1 cellular context compared by ENCODE assay signal in genomic region chr16:68898026-68898425, GRCh38.
TF ChIP-seq lines count a peak whose summit lies in the region.

No MANE protein-coding gene starts in this region.

TF ChIP-seq in GM23338, 12 proteins besides CTCF, POLR2A, EP300 and RAD21:
- TF ChIP-seq ZNF462 (CRISPR knock-in tag; IDR thresholded peaks at IDR 0.05) (no peak), ZNF331 (CRISPR knock-in tag; IDR thresholded peaks at IDR 0.05; ENCODE audit: low read depth) (no peak), EZH2phosphoT487 (IDR thresholded peaks at IDR 0.05; ENCODE audit: unreplicated experiment) (no peak), ETS1 (IDR thresholded peaks at IDR 0.05) (no peak), EZH2 (IDR thresholded peaks at IDR 0.05; ENCODE audit: low read depth, unreplicated experiment) (no peak), JUNB (IDR thresholded peaks at IDR 0.05; ENCODE audit: unreplicated experiment) (no peak), REST (IDR thresholded peaks at IDR 0.05; ENCODE audit: unreplicated experiment) (no peak), CREB1 (CRISPR knock-in tag; IDR thresholded peaks at IDR 0.05; ENCODE audit: low read depth) (no peak)
